10 cellular contexts compared by ENCODE assay signal in genomic region chr15:70875001-70875782, GRCh38. TPM values are rescaled to one million over a fixed set of nuclear protein-coding genes. Genes with fewer than 3 reads are reported as not detected.
A peak's percentile ranks its signal among the peaks of the same experiment; 100 is the strongest.
DNase-seq lines count a peak whose midpoint lies in the region; ATAC-seq and TF ChIP-seq lines count a peak whose summit lies in the region.
"Had no signal": no experiment of that assay in that cellular context is flagged by ENCODE, and none has a peak within 500 bp of the region (broad histone marks: within the 10 kb centered on the region; RNA-seq: fewer than 3 reads in every experiment).

No MANE protein-coding gene starts in this region.

- H3K27ac ChIP-seq in right atrium auricular region (no peak overlapping the region), testis (no peak overlapping the region)

- intact Hi-C loops in testis (cut with DNase I; ENCODE audit: low total_unique reads), result no loop called here

- H3K27me3 ChIP-seq in right atrium auricular region, result no peaks in the 10 kb centered on the region
- no peaks in the 10 kb centered on the region for H3K27me3 ChIP-seq in testis

- in situ Hi-C loops in astrocyte of the cerebellum (cut with HindIII; ENCODE audit: low sequenced_read_pairs), result no loop called here

- CTCF ChIA-PET in HEK293T (lab: Yijun Ruan, JAX), result interaction anchor here (0.7 to 2.8 kb wide), 14 partner anchors 10 to 568 kb away, joined by 3 to 34 read pairs (median 5); partner anchors contain the start of gene LARP6

- TF ChIP-seq CTCF in HFF-Myc (IDR thresholded peaks at IDR 0.05; ENCODE audit: low read depth, low read length, missing control alignments) (peak; percentile 65), astrocyte of the cerebellum (IDR thresholded peaks at IDR 0.05; ENCODE audit: low read depth, low read length, missing control alignments) (peak; percentile 75), right atrium auricular region (IDR thresholded peaks at IDR 0.05) (peak; percentile 46 to 72), testis (IDR thresholded peaks at IDR 0.05) (peak in 2 of 3 experiments; percentile 28 to 43)

- no peak overlapping the region for H3K4me3 ChIP-seq in HFF-Myc (replicated peaks; ENCODE audit: low read depth, low read length)
- H3K4me3 ChIP-seq in astrocyte of the cerebellum (ENCODE audit: low read depth, low read length), result no peak overlapping the region
- H3K4me3 ChIP-seq in right atrium auricular region, result no peak overlapping the region
- H3K4me3 ChIP-seq in testis, result no peak overlapping the region

- 76 to 79% methylated on average over 7 of the region's 7 CpGs for WGBS in testis, 2 donors

- POLR2A ChIA-PET in HEK293T (lab: Yijun Ruan, JAX), result interaction anchor here (2.0 to 2.4 kb wide), 2 partner anchors 15 to 20 kb away, joined by 5 to 26 read pairs; partner anchors contain the start of gene LARP6

- DNase-seq in HFF-Myc (ENCODE audit: extremely low read depth, low read depth) (no peak), astrocyte of the cerebellum (ENCODE audit: low read depth) (peak; percentile 31), right atrium auricular region (ENCODE audit: low spot score) (no peak), testis (no peak), hepatic stellate cell (ENCODE audit: low spot score) (no peak), GM19240 (ENCODE audit: insufficient read length, low spot score) (no peak), HEK293T (ENCODE audit: extremely low spot score) (no peak)
- DNase-seq: activated CD8-positive, alpha-beta T cell treated with anti-CD3 and anti-CD28 coated beads for 36 hours; NCI-H1436 had no signal

- no peaks in the 10 kb centered on the region for H3K36me3 ChIP-seq in right atrium auricular region
- H3K36me3 ChIP-seq in testis (ENCODE audit: low read depth, missing control alignments), result no peaks in the 10 kb centered on the region

- H3K4me1 ChIP-seq in right atrium auricular region (peaks cover 0 to 4% of the 10 kb centered on the region in 2 donors), testis (no peaks in the 10 kb centered on the region)

- ATAC-seq in GM19455 (IDR thresholded peaks at IDR 0.05; ENCODE audit: unreplicated experiment), result no peak
- ATAC-seq: activated CD8-positive, alpha-beta T cell treated with anti-CD3 and anti-CD28 coated beads for 36 hours had no signal

- H3K9me3 ChIP-seq in right atrium auricular region (no peaks in the 10 kb centered on the region), testis (no peaks in the 10 kb centered on the region)

- no peak for TF ChIP-seq POLR2A in testis (IDR thresholded peaks at IDR 0.05)

TF ChIP-seq in HEK293T, 16 proteins besides CTCF, POLR2A, EP300 and RAD21:
- TF ChIP-seq HDGF (IDR thresholded peaks at IDR 0.05; ENCODE audit: borderline replicate concordance) (no peak), FOXK2 (IDR thresholded peaks at IDR 0.05) (no peak), PKNOX1 (IDR thresholded peaks at IDR 0.05) (no peak), NFRKB (IDR thresholded peaks at IDR 0.05) (no peak), ZNF384 (IDR thresholded peaks at IDR 0.05) (no peak)

RNA-seq across cellular contexts. Expression of gene THAP10, which starts 17.0 kb away (rescaled TPM):
- total RNA-seq in right atrium auricular region, result 1 to 10 TPM; 3.1 to 6.3 TPM
- 1 to 10 TPM; 4.5 to 6.5 TPM for total RNA-seq in testis
- 6.1 TPM for polyA plus RNA-seq in testis (ENCODE audit: insufficient read depth, low read depth, low replicate concordance)
- total RNA-seq: activated CD8-positive, alpha-beta T cell treated with anti-CD3 and anti-CD28 coated beads for 36 hours had no signal

RNA-seq across cellular contexts. Expression of gene LRRC49, which starts 17.4 kb away (rescaled TPM):
- total RNA-seq in right atrium auricular region (10 to 100 TPM; 23.4 to 35.3 TPM), testis (10 to 100 TPM; 19.9 to 35.4 TPM)
- polyA plus RNA-seq in testis (ENCODE audit: insufficient read depth, low read depth, low replicate concordance), result 22.4 TPM
- total RNA-seq: activated CD8-positive, alpha-beta T cell treated with anti-CD3 and anti-CD28 coated beads for 36 hours had no signal

RNA-seq across cellular contexts. Expression of gene LARP6, which starts 21.2 kb away (rescaled TPM):
- total RNA-seq in right atrium auricular region (10 to 100 TPM; 20.2 to 57.8 TPM), testis (10 to 100 TPM; 49.6 to 57.1 TPM)
- 105 TPM for polyA plus RNA-seq in testis (ENCODE audit: insufficient read depth, low read depth, low replicate concordance)
